ENCODE assay signal across 14 cellular contexts in genomic region chr12:88876867-88877266, GRCh38.
"Had no signal": no experiment of that assay in that cellular context is flagged by ENCODE, and none has a peak within 500 bp of the region (broad histone marks: within the 10 kb centered on the region; RNA-seq: fewer than 3 reads in every experiment).

No MANE protein-coding gene starts in this region.

- H3K27ac Mint-ChIP-seq: activated CD4-positive, alpha-beta memory T cell treated with anti-CD3 and anti-CD28 coated beads for 36 hours; activated CD4-positive, alpha-beta T cell treated with anti-CD3 and anti-CD28 coated beads for 36 hours; activated CD8-positive, alpha-beta memory T cell treated with anti-CD3 and anti-CD28 coated beads, Interleukin-2, amount 10 ng/mL, durations not matched to agents 7 days and 5 days; activated naive CD4-positive, alpha-beta T cell treated with anti-CD3 and anti-CD28 coated beads for 36 hours; activated naive CD8-positive, alpha-beta T cell treated with anti-CD3 and anti-CD28 coated beads, Interleukin-2, amount 50 U/mL, for 24 hours; activated T-helper 2 cell treated with anti-CD3 and anti-CD28 coated beads, Interferon-gamma antibody, Interleukin-2, Interleukin-4, amounts not matched to agents 10 μg/mL and 5 μg/mL and 100 μg/mL, durations not matched to agents 14 hours and 24 hours and 36 hours; naive B cell; stimulated activated memory B cell treated with anti-CD40 and anti-IgM and Interleukin-4, amounts not matched to agents 10 μg/mL and 1 μg/mL and 100 μg/mL, for 72 hours; T-helper 17 cell had no signal

- H3K4me3 Mint-ChIP-seq: activated CD4-positive, alpha-beta memory T cell treated with anti-CD3 and anti-CD28 coated beads for 36 hours; activated CD4-positive, alpha-beta T cell treated with anti-CD3 and anti-CD28 coated beads for 36 hours; activated CD8-positive, alpha-beta memory T cell treated with anti-CD3 and anti-CD28 coated beads, Interleukin-2, amount 10 ng/mL, durations not matched to agents 7 days and 5 days; activated naive CD4-positive, alpha-beta T cell treated with anti-CD3 and anti-CD28 coated beads for 36 hours; activated naive CD8-positive, alpha-beta T cell treated with anti-CD3 and anti-CD28 coated beads, Interleukin-2, amount 50 U/mL, for 24 hours; naive B cell; stimulated activated memory B cell treated with anti-CD40 and anti-IgM and Interleukin-4, amounts not matched to agents 10 μg/mL and 1 μg/mL and 100 μg/mL, for 72 hours; T-helper 17 cell had no signal

- H3K27me3 Mint-ChIP-seq: activated CD4-positive, alpha-beta memory T cell treated with anti-CD3 and anti-CD28 coated beads for 36 hours; activated CD8-positive, alpha-beta memory T cell treated with anti-CD3 and anti-CD28 coated beads, Interleukin-2, amount 10 ng/mL, durations not matched to agents 7 days and 5 days; stimulated activated memory B cell treated with anti-CD40 and anti-IgM and Interleukin-4, amounts not matched to agents 10 μg/mL and 1 μg/mL and 100 μg/mL, for 72 hours; T-helper 17 cell had no signal

- ATAC-seq: activated CD4-positive, alpha-beta T cell treated with anti-CD3 and anti-CD28 coated beads for 36 hours; activated CD8-positive, alpha-beta memory T cell treated with anti-CD3 and anti-CD28 coated beads, Interleukin-2, amount 10 ng/mL, durations not matched to agents 7 days and 5 days; activated naive CD8-positive, alpha-beta T cell treated with anti-CD3 and anti-CD28 coated beads, Interleukin-2, amount 50 U/mL, for 24 hours; pancreas; T-helper 17 cell had no signal

- DNase-seq: activated CD4-positive, alpha-beta memory T cell treated with anti-CD3 and anti-CD28 coated beads for 36 hours; activated CD4-positive, alpha-beta T cell treated with anti-CD3 and anti-CD28 coated beads for 36 hours; activated CD8-positive, alpha-beta memory T cell treated with anti-CD3 and anti-CD28 coated beads, Interleukin-2, amount 10 ng/mL, durations not matched to agents 7 days and 5 days; activated naive CD4-positive, alpha-beta T cell treated with anti-CD3 and anti-CD28 coated beads for 36 hours; activated naive CD8-positive, alpha-beta T cell treated with anti-CD3 and anti-CD28 coated beads, Interleukin-2, amount 50 U/mL, for 24 hours; activated T-cell treated with anti-CD3 and anti-CD28 coated beads, Interleukin-2, amount 50 U/mL, for 1 hour; naive B cell; pancreas; stimulated activated CD4-positive, alpha-beta T cell treated with anti-CD3 and anti-CD28 coated beads, Interleukin-12 subunit alpha, Interleukin-12 subunit beta, amount 100 ng/mL, for 4 hours; T-helper 17 cell had no signal

- H3K36me3 Mint-ChIP-seq: activated CD4-positive, alpha-beta memory T cell treated with anti-CD3 and anti-CD28 coated beads for 36 hours; activated CD8-positive, alpha-beta memory T cell treated with anti-CD3 and anti-CD28 coated beads, Interleukin-2, amount 10 ng/mL, durations not matched to agents 7 days and 5 days; naive B cell; stimulated activated memory B cell treated with anti-CD40 and anti-IgM and Interleukin-4, amounts not matched to agents 10 μg/mL and 1 μg/mL and 100 μg/mL, for 72 hours had no signal

- H3K9me3 Mint-ChIP-seq: activated CD4-positive, alpha-beta memory T cell treated with anti-CD3 and anti-CD28 coated beads for 36 hours; activated naive CD4-positive, alpha-beta T cell treated with anti-CD3 and anti-CD28 coated beads for 36 hours; activated naive CD8-positive, alpha-beta T cell treated with anti-CD3 and anti-CD28 coated beads, Interleukin-2, amount 50 U/mL, for 24 hours; activated T-helper 2 cell treated with anti-CD3 and anti-CD28 coated beads, Interferon-gamma antibody, Interleukin-2, Interleukin-4, amounts not matched to agents 10 μg/mL and 5 μg/mL and 100 μg/mL, durations not matched to agents 14 hours and 24 hours and 36 hours had no signal

- H3K4me3 ChIP-seq: cardiac muscle cell, esophagus muscularis mucosa, pancreas had no signal

- H3K4me1 Mint-ChIP-seq: activated CD4-positive, alpha-beta T cell treated with anti-CD3 and anti-CD28 coated beads for 36 hours; activated CD8-positive, alpha-beta memory T cell treated with anti-CD3 and anti-CD28 coated beads, Interleukin-2, amount 10 ng/mL, durations not matched to agents 7 days and 5 days; activated naive CD8-positive, alpha-beta T cell treated with anti-CD3 and anti-CD28 coated beads, Interleukin-2, amount 50 U/mL, for 24 hours; naive B cell; stimulated activated memory B cell treated with anti-CD40 and anti-IgM and Interleukin-4, amounts not matched to agents 10 μg/mL and 1 μg/mL and 100 μg/mL, for 72 hours; T-helper 17 cell had no signal
